ENCODE assay signal across 1 cellular context in the genomic region with DNA sequence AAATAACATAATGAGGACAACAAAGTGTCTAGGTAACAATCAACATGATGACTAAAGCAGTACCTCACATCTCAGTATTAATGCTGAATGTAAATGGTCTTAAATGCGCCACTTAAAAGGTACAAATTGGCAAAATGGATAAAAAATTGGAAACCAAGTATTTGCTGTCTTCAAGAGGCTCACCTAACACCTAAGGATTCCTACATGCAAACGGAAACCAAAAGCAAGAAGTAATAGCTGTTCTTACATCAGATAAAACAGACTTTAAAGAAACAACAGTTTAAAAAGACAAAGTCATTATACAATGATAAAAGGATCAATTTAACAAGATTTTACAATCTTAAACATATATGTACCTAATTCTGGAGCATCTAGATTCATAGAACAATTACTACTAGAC.
TF ChIP-seq lines count a peak whose summit lies in the region.

No MANE protein-coding gene starts in this region.

TF ChIP-seq in A549, 52 proteins besides CTCF, POLR2A, EP300 and RAD21 (continued from another document):
- TF ChIP-seq CHD2 (IDR thresholded peaks at IDR 0.05; ENCODE audit: low read length, partially characterized antibody) = no peak
- no peak for TF ChIP-seq NFE2L2 (conservative IDR thresholded peaks at IDR 0.05; ENCODE audit: low read length)
- no peak for TF ChIP-seq FOSB (CRISPR knock-in tag; IDR thresholded peaks at IDR 0.05)
- TF ChIP-seq CEBPB (IDR thresholded peaks at IDR 0.05) = no peak
- no peak for TF ChIP-seq ZNF302 (CRISPR knock-in tag; IDR thresholded peaks at IDR 0.05)
- TF ChIP-seq KDM5A (IDR thresholded peaks at IDR 0.05) = no peak
- TF ChIP-seq KDM1A (IDR thresholded peaks at IDR 0.05; ENCODE audit: low read depth) = no peak
TF ChIP-seq in A549: peak in this region for 0.
